17 cellular contexts compared by ENCODE assay signal in genomic region chr13:24921003-24921402, GRCh38.
DNase-seq lines count a peak whose midpoint lies in the region; ATAC-seq, FAIRE-seq and TF ChIP-seq lines count a peak whose summit lies in the region.
"Had no signal": no experiment of that assay in that cellular context is flagged by ENCODE, and none has a peak within 500 bp of the region (broad histone marks: within the 10 kb centered on the region; RNA-seq: fewer than 3 reads in every experiment).

No MANE protein-coding gene starts in this region.

- H3K36me3 ChIP-seq in fibroblast of lung (ENCODE audit: control insufficient read depth, insufficient read depth, low read length) (no peaks in the 10 kb centered on the region), HAP-1 (replicated peaks) (no peaks in the 10 kb centered on the region)
- H3K36me3 ChIP-seq: esophagus squamous epithelium had no signal

- 95% methylated on average over 6 of the region's 6 CpGs for WGBS in A549 (ENCODE audit: missing lambda C conversion rate)

- no peaks in the 10 kb centered on the region for H3K9me3 ChIP-seq in A549
- H3K9me3 ChIP-seq in fibroblast of lung (ENCODE audit: control insufficient read depth, insufficient read depth, low read depth, low read length): no peaks in the 10 kb centered on the region
- no peaks in the 10 kb centered on the region for H3K9me3 ChIP-seq in HAP-1
- H3K9me3 ChIP-seq: esophagus squamous epithelium had no signal

- FAIRE-seq in A549 (lab: Jason Lieb, UNC): no peak

- no peak for TF ChIP-seq RAD21 in A549 (conservative IDR thresholded peaks at IDR 0.05 in 1 of 2, IDR thresholded peaks at IDR 0.05 in 1 of 2)

- H3K79me2 ChIP-seq in fibroblast of lung (ENCODE audit: control insufficient read depth, insufficient read depth, low read length): peaks cover 42% of the 10 kb centered on the region

- in situ Hi-C loops in HAP-1 (cut with MboI; ENCODE audit: low sequenced_read_pairs): loop anchor here (10.0 kb wide), 1 partner anchor 56 kb away; no protein-coding TSS in a partner anchor

- no peak for TF ChIP-seq CTCF in A549 (IDR thresholded peaks at IDR 0.05)
- no peak for TF ChIP-seq CTCF in GM12865 (IDR thresholded peaks at IDR 0.05; ENCODE audit: insufficient read depth, low read depth, low read length, missing control alignments)
- TF ChIP-seq CTCF in fibroblast of lung (conservative IDR thresholded peaks at IDR 0.05 in 1 of 2, IDR thresholded peaks at IDR 0.05 in 1 of 2; ENCODE audit: low read depth in 1 of 2, low read length in 2 of 2): no peak

- H3K4me2 ChIP-seq in A549: peak overlapping the region; percentile 83
- H3K4me2 ChIP-seq in fibroblast of lung (ENCODE audit: extremely low read depth, insufficient read depth, low read length): peak overlapping the region; percentile 98

- no peak for TF ChIP-seq POLR2A in A549 (IDR thresholded peaks at IDR 0.05; ENCODE audit: low read length)

- H3K4me3 ChIP-seq in A549: no peak overlapping the region
- peak overlapping the region; percentile 82 for H3K4me3 ChIP-seq in GM12865 (ENCODE audit: low read depth, low read length)
- H3K4me3 ChIP-seq in fibroblast of lung (replicated peaks in 1 of 4; ENCODE audit: control extremely low read depth in 1 of 4, insufficient read depth in 1 of 4, low read depth in 3 of 4, low read length in 4 of 4): peak overlapping the region in 1 of 4 experiments; percentile 91
- no peak overlapping the region; the same call in 1 of the 2 replicates for H3K4me3 ChIP-seq in HAP-1

- H3K9ac ChIP-seq in fibroblast of lung (ENCODE audit: insufficient read depth, low read length): no peak overlapping the region

- ATAC-seq in A549 (no peak), GM21390 (IDR thresholded peaks at IDR 0.05; ENCODE audit: unreplicated experiment) (no peak)

- POLR2A ChIA-PET in A549 (lab: Yijun Ruan, JAX): no interaction called here

- H3K4me1 ChIP-seq in A549: peaks cover 33% of the 10 kb centered on the region
- H3K4me1 ChIP-seq in fibroblast of lung (ENCODE audit: control insufficient read depth, extremely low read depth, insufficient read depth, low read length): no peaks in the 10 kb centered on the region
- peaks cover 4% of the 10 kb centered on the region for H3K4me1 ChIP-seq in HAP-1

- H3K27ac ChIP-seq in A549 (no peak overlapping the region), fibroblast of lung (ENCODE audit: insufficient read depth, low read length) (no peak overlapping the region)
- H3K27ac ChIP-seq: esophagus squamous epithelium had no signal

- CTCF ChIA-PET in A549 (lab: Yijun Ruan, JAX): no interaction called here

- TF ChIP-seq EP300 in A549 (IDR thresholded peaks at IDR 0.05): no peak

- H4K20me1 ChIP-seq in fibroblast of lung (ENCODE audit: control insufficient read depth, extremely low read depth, insufficient read depth, low read length): no peaks in the 10 kb centered on the region

- no peak overlapping the region for H2AFZ ChIP-seq in fibroblast of lung (ENCODE audit: low read length)

- H3K27me3 ChIP-seq in fibroblast of lung (ENCODE audit: control insufficient read depth, insufficient read depth, low read length) (no peaks in the 10 kb centered on the region), HAP-1 (ENCODE audit: low read depth) (no peaks in the 10 kb centered on the region)
- H3K27me3 ChIP-seq: esophagus squamous epithelium had no signal

- DNase-seq in A549 (ENCODE audit: low read depth in 1 of 2, low spot score in 1 of 2) (no peak), GM12865 (ENCODE audit: low read depth) (peak; percentile 2), SW480 (ENCODE audit: low spot score) (peak; percentile 33), fibroblast of lung (ENCODE audit: low read depth in 2 of 2) (peak in 1 of 2 donors; percentile 17), NCI-H510A treated with DMSO at 0.1 percent for 48 hours (lab: John Stamatoyannopoulos, UW) (no peak), HAP-1 (ENCODE audit: low spot score in 2 of 2) (no peak), superior temporal gyrus (ENCODE audit: extremely low spot score) (no peak)
- DNase-seq: activated gamma-delta T cell treated with Interleukin-2 at 50 U/mL for 16 hours; cerebellar nuclear complex; esophagus squamous epithelium; IMR-90; mesenchymal stem cell; NCI-H1436 treated with DMSO at 0.1 percent for 48 hours; NCI-H526 treated with DMSO at 0.1 percent for 48 hours; stimulated activated CD4-positive, alpha-beta T cell treated with anti-CD3 and anti-CD28 coated beads, Interleukin-2, amount 100 ng/mL, for 48 hours; stimulated activated naive CD4-positive, alpha-beta T cell treated with Interleukin-2 at 50 U/mL for 16 hours had no signal

TF ChIP-seq in A549, 52 proteins besides CTCF, POLR2A, EP300 and RAD21:
- TF ChIP-seq POLR2AphosphoS2 (conservative IDR thresholded peaks at IDR 0.05; ENCODE audit: low read length) (no peak), MAX (IDR thresholded peaks at IDR 0.05) (no peak), MAFK (IDR thresholded peaks at IDR 0.05; ENCODE audit: partially characterized antibody) (no peak), HEYL (CRISPR knock-in tag; IDR thresholded peaks at IDR 0.05) (no peak), NFE2L2 (conservative IDR thresholded peaks at IDR 0.05; ENCODE audit: low read length) (no peak), JUNB (IDR thresholded peaks at IDR 0.05) (no peak), FOSB (CRISPR knock-in tag; IDR thresholded peaks at IDR 0.05) (no peak), SREBF2 (IDR thresholded peaks at IDR 0.05) (no peak), TP53 (CRISPR knock-in tag; IDR thresholded peaks at IDR 0.05) (no peak), PHF8 (IDR thresholded peaks at IDR 0.05; ENCODE audit: borderline replicate concordance, low read depth) (no peak), CBX2 (IDR thresholded peaks at IDR 0.05; ENCODE audit: borderline replicate concordance, low read depth) (no peak), ZNF302 (CRISPR knock-in tag; IDR thresholded peaks at IDR 0.05) (no peak)
TF ChIP-seq in A549: peak in this region for 0.

Comparison
In these comparisons a context has a peak if more than half of its experiments do, and no peak if none do; other contexts are left out.
1. DNase-seq: peak in GM12865 (single experiment) and SW480 (single experiment); none in A549 (0 of 2), NCI-H510A treated with DMSO at 0.1 percent for 48 hours (single experiment), HAP-1 (0 of 2) and superior temporal gyrus (single experiment).